ENCODE assay signal across 9 cellular contexts in genomic region chr17:46020023-46020735, GRCh38.
A peak's percentile ranks its signal among the peaks of the same experiment; 100 is the strongest.
DNase-seq lines count a peak whose midpoint lies in the region; ATAC-seq and TF ChIP-seq lines count a peak whose summit lies in the region.
"Had no signal": no experiment of that assay in that cellular context is flagged by ENCODE, and none has a peak within 500 bp of the region (broad histone marks: within the 10 kb centered on the region; RNA-seq: fewer than 3 reads in every experiment).

No MANE protein-coding gene starts in this region.

- H3K27me3 Mint-ChIP-seq in T-helper 2 cell treated with Interferon-gamma antibody and Interleukin-4, amounts not matched to agents 5 μg/mL and 100 μg/mL, for 36 hours (ENCODE audit: low read depth) = no peaks in the 10 kb centered on the region
- H3K27me3 Mint-ChIP-seq in activated naive CD8-positive, alpha-beta T cell = no peaks in the 10 kb centered on the region

- DNase-seq in T-helper 2 cell treated with Interferon-gamma antibody and Interleukin-4, amounts not matched to agents 5 μg/mL and 100 μg/mL, for 36 hours (ENCODE audit: low spot score) = peak; percentile 27
- peak; percentile 46 for DNase-seq in stimulated activated CD4-positive, alpha-beta T cell treated with anti-CD3 and anti-CD28 coated beads, Interleukin-1b, Interleukin-23, amount 100 ng/mL, for 48 hours
- no peak for DNase-seq in NCI-H2107 treated with DMSO at 0.1 percent for 48 hours (lab: John Stamatoyannopoulos, UW; ENCODE audit: unreplicated experiment)
- DNase-seq in NCI-H1694 (lab: John Stamatoyannopoulos, UW) = no peak
- DNase-seq: NCI-H774 had no signal

- H3K4me3 Mint-ChIP-seq in T-helper 2 cell treated with Interferon-gamma antibody and Interleukin-4, amounts not matched to agents 5 μg/mL and 100 μg/mL, for 36 hours = peak overlapping the region; percentile 15
- peak overlapping the region; percentile 60 for H3K4me3 Mint-ChIP-seq in activated naive CD8-positive, alpha-beta T cell

- H3K9me3 Mint-ChIP-seq in T-helper 2 cell treated with Interferon-gamma antibody and Interleukin-4, amounts not matched to agents 5 μg/mL and 100 μg/mL, for 36 hours = no peaks in the 10 kb centered on the region
- no peaks in the 10 kb centered on the region for H3K9me3 Mint-ChIP-seq in activated naive CD8-positive, alpha-beta T cell (ENCODE audit: low read depth)

- peak overlapping the region; percentile 90 for H3K27ac Mint-ChIP-seq in T-helper 2 cell treated with Interferon-gamma antibody and Interleukin-4, amounts not matched to agents 5 μg/mL and 100 μg/mL, for 36 hours
- H3K27ac Mint-ChIP-seq in activated naive CD8-positive, alpha-beta T cell = peak overlapping the region; percentile 91

- peaks cover 7% of the 10 kb centered on the region for H3K36me3 Mint-ChIP-seq in T-helper 2 cell treated with Interferon-gamma antibody and Interleukin-4, amounts not matched to agents 5 μg/mL and 100 μg/mL, for 36 hours (ENCODE audit: low read depth)
- no peaks in the 10 kb centered on the region for H3K36me3 Mint-ChIP-seq in activated naive CD8-positive, alpha-beta T cell

- H3K4me1 Mint-ChIP-seq in T-helper 2 cell treated with Interferon-gamma antibody and Interleukin-4, amounts not matched to agents 5 μg/mL and 100 μg/mL, for 36 hours (ENCODE audit: low read depth) = peaks cover 10% of the 10 kb centered on the region
- peaks cover 20% of the 10 kb centered on the region for H3K4me1 Mint-ChIP-seq in activated naive CD8-positive, alpha-beta T cell (ENCODE audit: low read depth)

- ATAC-seq in GM18498 (IDR thresholded peaks at IDR 0.05; ENCODE audit: unreplicated experiment) = peak; percentile 87
- no peak for ATAC-seq in GM18505 (IDR thresholded peaks at IDR 0.05; ENCODE audit: unreplicated experiment)
- ATAC-seq in GM18873 (IDR thresholded peaks at IDR 0.05; ENCODE audit: low FRiP score, unreplicated experiment) = no peak

- no peak for TF ChIP-seq POLR2A in GM18505 (IDR thresholded peaks at IDR 0.05; ENCODE audit: borderline replicate concordance, extremely low read depth, insufficient read depth, insufficient read length)

Comparison
In these comparisons a context has a peak if more than half of its experiments do, and no peak if none do; other contexts are left out.
1. DNase-seq: peak in T-helper 2 cell treated with Interferon-gamma antibody and Interleukin-4, amounts not matched to agents 5 μg/mL and 100 μg/mL, for 36 hours (single experiment) and stimulated activated CD4-positive, alpha-beta T cell treated with anti-CD3 and anti-CD28 coated beads, Interleukin-1b, Interleukin-23, amount 100 ng/mL, for 48 hours (single experiment); none in NCI-H2107 treated with DMSO at 0.1 percent for 48 hours (single experiment) and NCI-H1694 (single experiment).